In genomic region chr6:39218868-39219567, GRCh38 we compare ENCODE assay signal across 11 cellular contexts. TPM values are rescaled to one million over a fixed set of nuclear protein-coding genes. Genes with fewer than 3 reads are reported as not detected.
A peak's percentile ranks its signal among the peaks of the same experiment; 100 is the strongest.
DNase-seq lines count a peak whose midpoint lies in the region; ATAC-seq and TF ChIP-seq lines count a peak whose summit lies in the region.
"Had no signal": no experiment of that assay in that cellular context is flagged by ENCODE, and none has a peak within 500 bp of the region (broad histone marks: within the 10 kb centered on the region; RNA-seq: fewer than 3 reads in every experiment).

No MANE protein-coding gene starts in this region.

- TF ChIP-seq CTCF in GM12865 (IDR thresholded peaks at IDR 0.05; ENCODE audit: insufficient read depth, low read depth, low read length, missing control alignments) (no peak), psoas muscle (IDR thresholded peaks at IDR 0.05) (no peak)

- H3K4me3 Mint-ChIP-seq in T-helper 1 cell treated with Interleukin-12 subunit alpha and Interleukin-12 subunit beta and Interleukin-4 antibody, amounts not matched to agents 30 μg/mL and 1 μg/mL, for 36 hours = peak overlapping the region; percentile 53
- H3K4me3 Mint-ChIP-seq: activated B cell treated with CpG ODN at 0.5 μM for 24 hours had no signal

- H3K9me3 ChIP-seq in psoas muscle = no peaks in the 10 kb centered on the region

- peaks cover 66% of the 10 kb centered on the region for H3K4me1 Mint-ChIP-seq in T-helper 1 cell treated with Interleukin-12 subunit alpha and Interleukin-12 subunit beta and Interleukin-4 antibody, amounts not matched to agents 30 μg/mL and 1 μg/mL, for 36 hours (ENCODE audit: low read depth)
- H3K4me1 Mint-ChIP-seq: activated B cell treated with CpG ODN at 0.5 μM for 24 hours had no signal

- H3K4me3 ChIP-seq in GM12865 (ENCODE audit: low read depth, low read length) = no peak overlapping the region
- no peak overlapping the region for H3K4me3 ChIP-seq in psoas muscle

- 48 to 54% (median 52%) methylated on average over 5 of the region's 5 CpGs for WGBS in psoas muscle, 3 donors

- peaks cover 20% of the 10 kb centered on the region for H3K36me3 Mint-ChIP-seq in T-helper 1 cell treated with Interleukin-12 subunit alpha and Interleukin-12 subunit beta and Interleukin-4 antibody, amounts not matched to agents 30 μg/mL and 1 μg/mL, for 36 hours (ENCODE audit: low read depth)

- DNase-seq in GM12865 (ENCODE audit: low read depth) = peak; percentile 38
- DNase-seq in kidney tubule cell (ENCODE audit: low spot score) = peak; percentile 23
- no peak for DNase-seq in cerebellar cortex (ENCODE audit: low spot score)
- no peak for DNase-seq in pons (ENCODE audit: low spot score)
- no peak for DNase-seq in GDM1 (lab: John Stamatoyannopoulos, UW)
- DNase-seq in psoas muscle = no peak
- DNase-seq: activated B cell treated with CpG ODN at 0.5 μM for 24 hours; effector memory CD8-positive, alpha-beta T cell; MM.1S had no signal

- peak overlapping the region; percentile 87 for H3K27ac Mint-ChIP-seq in T-helper 1 cell treated with Interleukin-12 subunit alpha and Interleukin-12 subunit beta and Interleukin-4 antibody, amounts not matched to agents 30 μg/mL and 1 μg/mL, for 36 hours
- H3K27ac Mint-ChIP-seq: activated B cell treated with CpG ODN at 0.5 μM for 24 hours had no signal

- ATAC-seq in HG03175 (IDR thresholded peaks at IDR 0.05; ENCODE audit: unreplicated experiment) (peak; percentile 35), psoas muscle (no peak)
- ATAC-seq: effector memory CD8-positive, alpha-beta T cell had no signal

- H3K27me3 ChIP-seq in psoas muscle (ENCODE audit: insufficient read depth in 3 of 3, low read length in 2 of 3) = peaks cover 0 to 2% (median 0%) of the 10 kb centered on the region in 3 donors

- no peak overlapping the region for H3K27ac ChIP-seq in psoas muscle

- intact Hi-C loops in psoas muscle (cut with DNase I) = no loop called here

- H3K4me1 ChIP-seq in psoas muscle = no peaks in the 10 kb centered on the region

- no peaks in the 10 kb centered on the region for H3K27me3 Mint-ChIP-seq in T-helper 1 cell treated with Interleukin-12 subunit alpha and Interleukin-12 subunit beta and Interleukin-4 antibody, amounts not matched to agents 30 μg/mL and 1 μg/mL, for 36 hours (ENCODE audit: low read depth)
- H3K27me3 Mint-ChIP-seq: effector memory CD8-positive, alpha-beta T cell had no signal

- no peaks in the 10 kb centered on the region for H3K36me3 ChIP-seq in psoas muscle (ENCODE audit: insufficient read depth in 1 of 2, low read depth in 1 of 2)

- H3K9me3 Mint-ChIP-seq in T-helper 1 cell treated with Interleukin-12 subunit alpha and Interleukin-12 subunit beta and Interleukin-4 antibody, amounts not matched to agents 30 μg/mL and 1 μg/mL, for 36 hours = peaks cover 8% of the 10 kb centered on the region
- H3K9me3 Mint-ChIP-seq: activated B cell treated with CpG ODN at 0.5 μM for 24 hours; effector memory CD8-positive, alpha-beta T cell had no signal

RNA-seq across cellular contexts. Expression of gene KCNK5, which starts 10.3 kb away (rescaled TPM):
- total RNA-seq in psoas muscle = under 1 TPM; 0.06 to 0.24 (median 0.10) TPM
- polyA plus RNA-seq in psoas muscle = under 1 TPM in 2 of 3 donors, not detected in 1; 0.06 to 0.12 TPM
- total RNA-seq: activated B cell treated with CpG ODN at 0.5 μM for 24 hours had no signal

Comparison
In these comparisons a context has a peak if more than half of its experiments do, and no peak if none do; other contexts are left out.
1. DNase-seq: peak in GM12865 (single experiment) and kidney tubule cell (single experiment); none in cerebellar cortex (single experiment), pons (single experiment), GDM1 (single experiment) and psoas muscle (0 of 2).